In the genomic region with DNA sequence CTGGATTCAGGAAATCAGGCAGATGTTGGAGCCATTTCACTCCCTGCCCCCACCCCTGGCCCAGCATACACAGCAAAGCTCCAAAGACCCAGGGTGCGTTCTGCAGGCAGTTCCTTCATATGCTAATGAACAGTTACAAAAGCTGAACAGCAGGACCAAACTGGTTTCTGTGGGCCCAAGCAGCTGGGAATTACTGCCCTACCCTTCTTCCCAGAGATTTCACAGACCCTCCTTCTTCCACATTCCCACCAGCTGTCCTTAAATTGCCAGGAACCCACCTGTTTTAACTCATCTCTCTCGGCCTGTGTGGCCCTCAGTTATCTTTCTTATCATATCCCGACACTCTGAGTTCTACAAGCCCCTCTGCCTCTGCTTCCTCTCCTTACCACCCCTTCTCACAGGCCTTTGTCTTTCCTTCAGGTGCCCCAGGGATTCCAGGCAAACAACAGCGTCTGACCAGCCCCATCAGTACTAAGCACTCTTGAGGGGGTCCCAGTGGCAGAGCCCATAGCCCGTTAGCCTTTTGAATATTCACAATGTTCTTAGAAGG, we compare ENCODE assay signal across 17 cellular contexts. TPM values are rescaled to one million over a fixed set of nuclear protein-coding genes. Genes with fewer than 3 reads are reported as not detected.
A peak's percentile ranks its signal among the peaks of the same experiment; 100 is the strongest.
DNase-seq lines count a peak whose midpoint lies in the region.
"Had no signal": no experiment of that assay in that cellular context is flagged by ENCODE, and none has a peak within 500 bp of the region (broad histone marks: within the 10 kb centered on the region; RNA-seq: fewer than 3 reads in every experiment).

No MANE protein-coding gene starts in this region.

- H3K4me3 Mint-ChIP-seq in activated naive CD8-positive, alpha-beta T cell treated with anti-CD3 and anti-CD28 coated beads for 36 hours, result no peak overlapping the region
- H3K4me3 Mint-ChIP-seq: stimulated activated naive CD8-positive, alpha-beta T cell treated with anti-CD3 and anti-CD28 coated beads, Interleukin-15, Interleukin-2, amounts not matched to agents 100 ng/mL and 50 ng/mL, for 24 hours; T-helper 2 cell treated with Interferon-gamma antibody and Interleukin-4, amounts not matched to agents 5 μg/mL and 100 μg/mL, for 36 hours had no signal

- H3K9me3 ChIP-seq in ES-I3 (ENCODE audit: control insufficient read depth, insufficient read depth, low read length), result no peaks in the 10 kb centered on the region
- H3K9me3 ChIP-seq in NT2/D1 (ENCODE audit: insufficient read depth, low read length), result peaks cover 7% of the 10 kb centered on the region; the same call in 1 of the 2 replicates
- H3K9me3 ChIP-seq in esophagus (ENCODE audit: control insufficient read depth in 2 of 2, insufficient read depth in 1 of 2, low read depth in 1 of 2, low read length in 1 of 2), result no peaks in the 10 kb centered on the region
- H3K9me3 ChIP-seq: BE2C, Peyer's patch had no signal

- H3K9me3 Mint-ChIP-seq in activated naive CD8-positive, alpha-beta T cell treated with anti-CD3 and anti-CD28 coated beads for 36 hours, result peaks cover 3% of the 10 kb centered on the region
- H3K9me3 Mint-ChIP-seq: stimulated activated naive CD8-positive, alpha-beta T cell treated with anti-CD3 and anti-CD28 coated beads, Interleukin-15, Interleukin-2, amounts not matched to agents 100 ng/mL and 50 ng/mL, for 24 hours; T-helper 2 cell treated with Interferon-gamma antibody and Interleukin-4, amounts not matched to agents 5 μg/mL and 100 μg/mL, for 36 hours had no signal

- peak overlapping the region; percentile 53 to 83 for H3K27ac ChIP-seq in esophagus (ENCODE audit: low read depth in 2 of 2, low read length in 1 of 2)
- H3K27ac ChIP-seq: Peyer's patch had no signal

- H3K27ac Mint-ChIP-seq in activated naive CD8-positive, alpha-beta T cell treated with anti-CD3 and anti-CD28 coated beads for 36 hours, result no peak overlapping the region
- H3K27ac Mint-ChIP-seq: stimulated activated naive CD8-positive, alpha-beta T cell treated with anti-CD3 and anti-CD28 coated beads, Interleukin-15, Interleukin-2, amounts not matched to agents 100 ng/mL and 50 ng/mL, for 24 hours; T-helper 2 cell treated with Interferon-gamma antibody and Interleukin-4, amounts not matched to agents 5 μg/mL and 100 μg/mL, for 36 hours had no signal

- no peaks in the 10 kb centered on the region for H3K27me3 Mint-ChIP-seq in activated naive CD8-positive, alpha-beta T cell treated with anti-CD3 and anti-CD28 coated beads for 36 hours
- H3K27me3 Mint-ChIP-seq: stimulated activated naive CD8-positive, alpha-beta T cell treated with anti-CD3 and anti-CD28 coated beads, Interleukin-15, Interleukin-2, amounts not matched to agents 100 ng/mL and 50 ng/mL, for 24 hours had no signal

- no peak overlapping the region for H3K4me3 ChIP-seq in NT2/D1 (ENCODE audit: insufficient read length, low read depth)
- H3K4me3 ChIP-seq in esophagus (ENCODE audit: low read depth in 1 of 2, low read length in 2 of 2), result no peak overlapping the region
- H3K4me3 ChIP-seq: Peyer's patch had no signal

- WGBS in esophagus, 2 donors, result 74 to 77% methylated on average over 5 of the region's 5 CpGs

- H3K4me1 ChIP-seq in ES-I3 (ENCODE audit: insufficient read depth, low read length) (peaks cover 14% of the 10 kb centered on the region; the same call in 1 of the 2 replicates), NT2/D1 (ENCODE audit: insufficient read depth, insufficient read length) (peaks cover 4% of the 10 kb centered on the region), esophagus (ENCODE audit: control insufficient read depth in 2 of 2, insufficient read depth in 2 of 2, low read length in 1 of 2) (peaks cover 0 to 4% of the 10 kb centered on the region in 2 donors)
- H3K4me1 ChIP-seq: BE2C, Peyer's patch had no signal

- H3K9ac ChIP-seq in ES-I3 (ENCODE audit: low read depth, low read length) (peak overlapping the region; percentile 6; the same call in 1 of the 2 replicates), NT2/D1 (ENCODE audit: insufficient read length, low read depth) (peak overlapping the region; percentile 34)

- no peaks in the 10 kb centered on the region for H3K27me3 ChIP-seq in NT2/D1 (ENCODE audit: insufficient read depth, insufficient read length)
- H3K27me3 ChIP-seq in esophagus (ENCODE audit: control insufficient read depth in 1 of 2, insufficient read depth in 2 of 2, low read length in 2 of 2), result no peaks in the 10 kb centered on the region
- H3K27me3 ChIP-seq: BE2C, Peyer's patch had no signal

- no peaks in the 10 kb centered on the region for H3K36me3 ChIP-seq in ES-I3 (ENCODE audit: insufficient read depth, low read length)
- no peaks in the 10 kb centered on the region for H3K36me3 ChIP-seq in NT2/D1 (ENCODE audit: insufficient read depth, insufficient read length, low read length)
- H3K36me3 ChIP-seq in esophagus (ENCODE audit: control insufficient read depth in 2 of 2, insufficient read depth in 2 of 2, low read length in 1 of 2), result no peaks in the 10 kb centered on the region
- H3K36me3 ChIP-seq: BE2C, Peyer's patch had no signal

- no peaks in the 10 kb centered on the region for H3K36me3 Mint-ChIP-seq in activated naive CD8-positive, alpha-beta T cell treated with anti-CD3 and anti-CD28 coated beads for 36 hours

- no peaks in the 10 kb centered on the region for H3K4me1 Mint-ChIP-seq in activated naive CD8-positive, alpha-beta T cell treated with anti-CD3 and anti-CD28 coated beads for 36 hours

- DNase-seq in NT2/D1 (ENCODE audit: low read depth, low spot score) (peak; percentile 83), myocyte (ENCODE audit: low read depth) (peak; percentile 66), GM03348 (ENCODE audit: low spot score) (no peak), DMS153 (lab: John Stamatoyannopoulos, UW) (no peak)
- no peak for DNase-seq in activated naive CD8-positive, alpha-beta T cell treated with anti-CD3 and anti-CD28 coated beads for 36 hours
- no peak for DNase-seq in stimulated activated CD4-positive, alpha-beta T cell treated with anti-CD3 and anti-CD28 coated beads, Interleukin-12 subunit alpha, Interleukin-12 subunit beta, amount 100 ng/mL, for 4 hours
- DNase-seq: activated CD4-positive, alpha-beta T cell treated with anti-CD3 and anti-CD28 coated beads for 48 hours; activated effector memory CD4-positive, alpha-beta T cell treated with Interleukin-2 at 50 U/mL for 16 hours; BE2C; DMS79 treated with DMSO at 0.1 percent for 48 hours; MM.1S; Peyer's patch had no signal

RNA-seq across cellular contexts. Expression of gene F2RL1, which starts 10.6 kb away (rescaled TPM):
- polyA plus RNA-seq in esophagus, result 10 to 100 TPM in 1 of 2 donors, 1 to 10 TPM in 1; 2.7 to 10.3 TPM
- not detected in 2 replicates for total RNA-seq in myocyte
- 0.05 TPM for polyA plus RNA-seq in myocyte (2012)
- total RNA-seq in activated naive CD8-positive, alpha-beta T cell treated with anti-CD3 and anti-CD28 coated beads for 36 hours, result 1 to 10 TPM; 2.9 to 3.6 TPM

RNA-seq across cellular contexts. Expression of gene S100Z, which starts 41.6 kb away (rescaled TPM):
- polyA plus RNA-seq in esophagus, result under 1 TPM in 1 of 2 donors, not detected in 1; 0.02 TPM
- not detected in 2 replicates for total RNA-seq in myocyte
- not detected for polyA plus RNA-seq in myocyte (2012)
- under 1 TPM in 1 of 2 experiments, not detected in 1; 0.23 TPM for total RNA-seq in activated naive CD8-positive, alpha-beta T cell treated with anti-CD3 and anti-CD28 coated beads for 36 hours
- total RNA-seq: bronchial epithelial cell had no signal

Comparison
In these comparisons a context has a peak if more than half of its experiments do, and no peak if none do; other contexts are left out.
1. DNase-seq: peak in NT2/D1 (single experiment) and myocyte (single experiment); none in activated naive CD8-positive, alpha-beta T cell treated with anti-CD3 and anti-CD28 coated beads for 36 hours (single experiment), GM03348 (single experiment), stimulated activated CD4-positive, alpha-beta T cell treated with anti-CD3 and anti-CD28 coated beads, Interleukin-12 subunit alpha, Interleukin-12 subunit beta, amount 100 ng/mL, for 4 hours (single experiment) and DMS153 (single experiment).